ENCODE assay signal across 26 cellular contexts in genomic region chr9:136739509-136739908, GRCh38. TPM values are rescaled to one million over a fixed set of nuclear protein-coding genes. Genes with fewer than 3 reads are reported as not detected.
DNase-seq lines count a peak whose midpoint lies in the region; ATAC-seq, FAIRE-seq and TF ChIP-seq lines count a peak whose summit lies in the region.
"Had no signal": no experiment of that assay in that cellular context is flagged by ENCODE, and none has a peak within 500 bp of the region (broad histone marks: within the 10 kb centered on the region; RNA-seq: fewer than 3 reads in every experiment).

No MANE protein-coding gene starts in this region.

- POLR2A ChIA-PET in K562 (lab: Yijun Ruan, JAX): interaction anchor here (0.7 to 2.2 kb wide), 2 partner anchors 10 to 11 kb away, joined by 3 to 13 read pairs; no protein-coding TSS in a partner anchor

- no peak for TF ChIP-seq CTCF in K562 (IDR thresholded peaks at IDR 0.05 in 2 of 3, conservative IDR thresholded peaks at IDR 0.05 in 1 of 3; ENCODE audit: insufficient read depth in 2 of 3, low read depth in 1 of 3, low read length in 3 of 3)
- TF ChIP-seq CTCF in nephron progenitor cell (IDR thresholded peaks at IDR 0.05): no peak

- TF ChIP-seq POLR2A in K562 (conservative IDR thresholded peaks at IDR 0.05) (no peak), GM12892 (IDR thresholded peaks at IDR 0.05; ENCODE audit: low read depth, low read length) (no peak)

- no peak overlapping the region for H3K4me3 ChIP-seq in right cardiac atrium (ENCODE audit: low read length)
- no peak overlapping the region for H3K4me3 ChIP-seq in K562
- H3K4me3 ChIP-seq: GM12878, GM23248 had no signal

- H3K27me3 ChIP-seq in right cardiac atrium (ENCODE audit: control insufficient read depth, insufficient read depth) (no peaks in the 10 kb centered on the region), K562 (ENCODE audit: control insufficient read depth in 2 of 2, insufficient read depth in 2 of 2, low read length in 2 of 2) (peaks cover 0 to 5% of the 10 kb centered on the region in 2 experiments; a peak in 3 of 5 replicates)

- no TSS peak for BruUV-seq in K562 (replicated peaks; lab: Mats Ljungman, UMichigan)

- 0 out of 2 replicates have a peak overlapping the region, but pooled peaks have one; percentile 33 for H2AFZ ChIP-seq in K562 (ENCODE audit: low read depth, low read length)
- H2AFZ ChIP-seq: GM23248 had no signal

- no peak overlapping the region for H3K4me2 ChIP-seq in K562 (ENCODE audit: insufficient read depth, low read length)

- peaks cover 11% of the 10 kb centered on the region for H3K4me1 Mint-ChIP-seq in nephron progenitor cell
- H3K4me1 Mint-ChIP-seq: CD14-positive monocyte had no signal

- no peak for TF ChIP-seq RAD21 in K562 (CRISPR knock-in tag; conservative IDR thresholded peaks at IDR 0.05 in 1 of 2, IDR thresholded peaks at IDR 0.05 in 1 of 2)

- intact Hi-C loops in right cardiac atrium (cut with DNase I): no loop called here
- intact Hi-C loops in Right ventricle myocardium superior (cut with DNase I): no loop called here
- intact Hi-C loops in K562 (cut with micrococcal nuclease): no loop called here

- no peaks in the 10 kb centered on the region for H3K79me2 ChIP-seq in K562 (ENCODE audit: control insufficient read depth, insufficient read depth, low read length)

- DNase-seq in right cardiac atrium: peak in 2 of 3 donors; percentile 48 to 56
- no peak for DNase-seq in Right ventricle myocardium superior
- no peak for DNase-seq in K562 (ENCODE audit: extremely low read depth in 1 of 4, low spot score in 3 of 4)
- no peak for DNase-seq in nephron progenitor cell
- DNase-seq in HuH-7.5 (ENCODE audit: low spot score): no peak
- no peak for DNase-seq in NOMO-1 treated with dmso at 0.1 percent for 144 hours (lab: John Stamatoyannopoulos, UW; ENCODE audit: unreplicated experiment)
- DNase-seq in GM12892 (ENCODE audit: insufficient read length): no peak
- DNase-seq: ACHN, DMS53, DND-41, EL, GM23248, HCEC 1CT, HFFc6, IMR-90, KBM-7 had no signal

- H3K27me3 Mint-ChIP-seq in nephron progenitor cell (ENCODE audit: low read depth, poor library complexity): peaks cover 15% of the 10 kb centered on the region
- H3K27me3 Mint-ChIP-seq: CD4-positive, alpha-beta memory T cell had no signal

- TF ChIP-seq EP300 in K562 (IDR thresholded peaks at IDR 0.05; ENCODE audit: low read length): no peak

- ATAC-seq in right cardiac atrium (no peak), Right ventricle myocardium superior (ENCODE audit: poor library complexity) (no peak), K562 (no peak)
- ATAC-seq: GM12878 had no signal

- FAIRE-seq in K562 (lab: Jason Lieb, UNC) (no peak), GM12892 (lab: Jason Lieb, UNC) (no peak)
- FAIRE-seq: A204.1, GM12878, GM19239, H54 had no signal

- CTCF ChIA-PET in K562 (lab: Yijun Ruan, JAX; ENCODE audit: low intra/inter-chr PET ratio): no interaction called here

- H3K27ac ChIP-seq in right cardiac atrium (ENCODE audit: low read length) (no peak overlapping the region), K562 (ENCODE audit: extremely low read depth, low read depth, low read length) (no peak overlapping the region)
- H3K27ac ChIP-seq: GM23248, HL-60 had no signal

- H3K9me3 ChIP-seq in right cardiac atrium (ENCODE audit: control insufficient read depth, low read length) (no peaks in the 10 kb centered on the region), K562 (replicated peaks; ENCODE audit: control insufficient read depth, insufficient read depth, low read depth, low read length) (no peaks in the 10 kb centered on the region)

- WGBS in right cardiac atrium: 82% methylated on average over 23 of the region's 23 CpGs
- WGBS in K562 (ENCODE audit: insufficient coverage, low coverage, missing lambda C conversion rate): 31% methylated on average over 23 of the region's 23 CpGs

- peak overlapping the region; percentile 85 for H3K27ac Mint-ChIP-seq in nephron progenitor cell
- H3K27ac Mint-ChIP-seq: CD14-positive monocyte; CD4-positive, alpha-beta memory T cell; HFFc6 had no signal

- no peak overlapping the region for H3K4me3 Mint-ChIP-seq in nephron progenitor cell
- H3K4me3 Mint-ChIP-seq: CD4-positive, alpha-beta memory T cell; HFFc6 had no signal

- H3K36me3 ChIP-seq in K562 (ENCODE audit: control insufficient read depth, insufficient read depth, low read length): no peaks in the 10 kb centered on the region

- H3K4me1 ChIP-seq in right cardiac atrium (ENCODE audit: control insufficient read depth, insufficient read depth, low read length) (peaks cover 2% of the 10 kb centered on the region), K562 (replicated peaks in 1 of 2; ENCODE audit: control insufficient read depth in 2 of 2, insufficient read depth in 2 of 2, low read length in 2 of 2) (peaks cover 9 to 69% of the 10 kb centered on the region in 2 experiments; a peak in 4 of 5 replicates)

- no peaks in the 10 kb centered on the region for H3K36me3 Mint-ChIP-seq in nephron progenitor cell (ENCODE audit: low read depth)
- H3K36me3 Mint-ChIP-seq: CD14-positive monocyte; CD4-positive, alpha-beta memory T cell had no signal

- H3K9me3 Mint-ChIP-seq in nephron progenitor cell: peaks cover 7% of the 10 kb centered on the region
- H3K9me3 Mint-ChIP-seq: CD4-positive, alpha-beta memory T cell; HFFc6 had no signal

- H4K20me1 ChIP-seq in K562 (replicated peaks; ENCODE audit: control insufficient read depth, insufficient read depth, low read length): no peaks in the 10 kb centered on the region

- 0 out of 4 replicates have a peak overlapping the region, but pooled peaks of 1 of the 2 experiments have one; percentile 23 for H3K9ac ChIP-seq in K562 (ENCODE audit: insufficient read depth in 1 of 2, low read depth in 2 of 2, low read length in 2 of 2)
- H3K9ac ChIP-seq: GM23248 had no signal

- in situ Hi-C loops in K562 (cut with MboI): no loop called here

- no peaks in the 10 kb centered on the region for H3K9me1 ChIP-seq in K562 (ENCODE audit: control insufficient read depth, insufficient read depth, low read length)

RNA-seq across cellular contexts. Expression of gene LCN10, which starts 3.2 kb away (rescaled TPM):
- 10 to 100 TPM in 1 of 4 donors, 1 to 10 TPM in 3; 4.5 to 14.1 (median 7.7) TPM for total RNA-seq in right cardiac atrium
- 14.7 TPM for polyA plus RNA-seq in right cardiac atrium
- total RNA-seq in Right ventricle myocardium superior: 7.7 TPM
- 0.44 TPM in 1 of 2 replicates, not detected in the other for total RNA-seq in K562 (2011; cell fraction: chromatin; rRNA removed; ENCODE audit: low replicate concordance)
- 0.17 and 0.26 TPM in 2 replicates for total RNA-seq in K562 (2011; cell fraction: nucleolus; rRNA removed)
- 0.44 TPM in 1 of 2 replicates, not detected in the other for total RNA-seq in K562 (2011; cell fraction: nucleoplasm; rRNA removed)
- total RNA-seq in K562 (2014; rRNA removed): 0.12 TPM in 1 of 2 replicates, not detected in the other
- total RNA-seq in K562 (2014; rRNA removed; fragmentation: Illumina TruSeq; extraction: Trizol): not detected in 2 replicates
- 0.11 TPM in 1 of 2 replicates, not detected in the other for total RNA-seq in K562 (2015; rRNA removed; fragmentation: Illumina TruSeq; extraction: Trizol)
- 0.29 TPM in 1 of 2 replicates, not detected in the other for total RNA-seq in K562 (2021)
- polyA plus RNA-seq in K562 (2011; rRNA removed): 0.11 and 0.14 TPM in 2 replicates
- 0.35 and 0.42 TPM in 2 replicates for polyA plus RNA-seq in K562 (2011; cell fraction: cytosol; rRNA removed)
- 0.10 and 1.1 TPM in 2 replicates for polyA plus RNA-seq in K562 (2011; cell fraction: nucleus; rRNA removed)
- 0.14 TPM in 1 of 2 replicates, not detected in the other for polyA plus RNA-seq in K562 (2012)
- 0.11 and 0.21 TPM in 2 replicates for polyA plus RNA-seq in K562 (2014; fragmentation: Illumina TruSeq; extraction: Trizol)
- under 1 TPM in 1 of 2 experiments, not detected in 1; 0.10 TPM for polyA plus RNA-seq in K562 (2014; fragmentation: Nextera tagmentation; extraction: Ambion mirVana)
- polyA plus RNA-seq in K562 (2014; rRNA removed): 0.16 TPM in 1 of 2 replicates, not detected in the other
- 0.14 TPM in 1 of 2 replicates, not detected in the other for polyA minus RNA-seq in K562 (2011; rRNA and poly(A)+ RNA removed)
- not detected in 2 replicates for polyA minus RNA-seq in K562 (2011; cell fraction: cytosol; rRNA and poly(A)+ RNA removed)
- 0.40 TPM in 1 of 2 replicates, not detected in the other for polyA minus RNA-seq in K562 (2011; cell fraction: nucleus; rRNA and poly(A)+ RNA removed)
- 2.4 TPM for polyA plus RNA-seq in GM12892 (2012; ENCODE audit: missing spikeins)
- total RNA-seq: G401, GM23248, HFFc6, HT1080, IMR-90 had no signal
- polyA plus RNA-seq: BJ, CD14-positive monocyte, GM23248, IMR-90 had no signal

RNA-seq across cellular contexts. Expression of gene LCN6, which starts 8.8 kb away (rescaled TPM):
- total RNA-seq in right cardiac atrium (10 to 100 TPM in 3 of 4 donors, 1 to 10 TPM in 1; 8.3 to 22.8 (median 16.9) TPM), Right ventricle myocardium superior (13.0 TPM), K562 (2014; rRNA removed) (0.45 and 0.57 TPM in 2 replicates), K562 (2014; rRNA removed; fragmentation: Illumina TruSeq; extraction: Trizol) (0.33 TPM in 1 of 2 replicates, not detected in the other), K562 (2015; rRNA removed; fragmentation: Illumina TruSeq; extraction: Trizol) (not detected in 2 replicates), K562 (2021) (not detected in 2 replicates)
- polyA plus RNA-seq in right cardiac atrium (41.0 TPM), K562 (2011; rRNA removed) (0.42 TPM in 1 of 2 replicates, not detected in the other), K562 (2014; fragmentation: Illumina TruSeq; extraction: Trizol) (not detected in 2 replicates), K562 (2014; fragmentation: Nextera tagmentation; extraction: Ambion mirVana) (under 1 TPM in 1 of 2 experiments, not detected in 1; 0.10 TPM), K562 (2014; rRNA removed) (2.2 TPM in 1 of 2 replicates, not detected in the other)
- total RNA-seq in K562 (2011; cell fraction: chromatin; rRNA removed; ENCODE audit: low replicate concordance): 0.86 TPM in 1 of 2 replicates, not detected in the other
- total RNA-seq in K562 (2011; cell fraction: nucleolus; rRNA removed): 0.67 and 1.6 TPM in 2 replicates
- total RNA-seq in K562 (2011; cell fraction: nucleoplasm; rRNA removed): 0.81 TPM in 1 of 2 replicates, not detected in the other
- polyA plus RNA-seq in K562 (2011; cell fraction: cytosol; rRNA removed): 0.98 TPM in 1 of 2 replicates, not detected in the other
- 4.3 TPM in 1 of 2 replicates, not detected in the other for polyA plus RNA-seq in K562 (2011; cell fraction: nucleus; rRNA removed)
- polyA plus RNA-seq in K562 (2012): 0.12 TPM in 1 of 2 replicates, not detected in the other
- polyA minus RNA-seq in K562 (2011; rRNA and poly(A)+ RNA removed): not detected in 2 replicates
- polyA minus RNA-seq in K562 (2011; cell fraction: cytosol; rRNA and poly(A)+ RNA removed): not detected in 2 replicates
- not detected in 2 replicates for polyA minus RNA-seq in K562 (2011; cell fraction: nucleus; rRNA and poly(A)+ RNA removed)
- polyA plus RNA-seq in GM12892 (2012; ENCODE audit: missing spikeins): not detected
- total RNA-seq: CD4-positive, alpha-beta memory T cell; G401; GM12878; GM23248; HFFc6; HT1080; IMR-90 had no signal
- polyA plus RNA-seq: BJ; CD14-positive monocyte; CD4-positive, alpha-beta memory T cell; GM12878; GM23248; IMR-90 had no signal

RNA-seq across cellular contexts. Expression of gene LCN8, which starts 18.5 kb away (rescaled TPM):
- not detected for total RNA-seq in right cardiac atrium
- polyA plus RNA-seq in right cardiac atrium: not detected
- total RNA-seq in Right ventricle myocardium superior: not detected
- total RNA-seq in K562 (2011; cell fraction: chromatin; rRNA removed; ENCODE audit: low replicate concordance): 0.14 TPM in 1 of 2 replicates, not detected in the other
- total RNA-seq in K562 (2011; cell fraction: nucleolus; rRNA removed): not detected in 2 replicates
- not detected in 2 replicates for total RNA-seq in K562 (2011; cell fraction: nucleoplasm; rRNA removed)
- total RNA-seq in K562 (2014; rRNA removed): not detected in 2 replicates
- total RNA-seq in K562 (2014; rRNA removed; fragmentation: Illumina TruSeq; extraction: Trizol): not detected in 2 replicates
- total RNA-seq in K562 (2015; rRNA removed; fragmentation: Illumina TruSeq; extraction: Trizol): not detected in 2 replicates
- not detected in 2 replicates for total RNA-seq in K562 (2021)
- polyA plus RNA-seq in K562 (2011; rRNA removed): not detected in 2 replicates
- not detected in 2 replicates for polyA plus RNA-seq in K562 (2011; cell fraction: cytosol; rRNA removed)
- polyA plus RNA-seq in K562 (2011; cell fraction: nucleus; rRNA removed): not detected in 2 replicates
- polyA plus RNA-seq in K562 (2012): not detected in 2 replicates
- not detected in 2 replicates for polyA plus RNA-seq in K562 (2014; fragmentation: Illumina TruSeq; extraction: Trizol)
- polyA plus RNA-seq in K562 (2014; fragmentation: Nextera tagmentation; extraction: Ambion mirVana): not detected
- not detected in 2 replicates for polyA plus RNA-seq in K562 (2014; rRNA removed)
- not detected in 2 replicates for polyA minus RNA-seq in K562 (2011; rRNA and poly(A)+ RNA removed)
- not detected in 2 replicates for polyA minus RNA-seq in K562 (2011; cell fraction: cytosol; rRNA and poly(A)+ RNA removed)
- polyA minus RNA-seq in K562 (2011; cell fraction: nucleus; rRNA and poly(A)+ RNA removed): not detected in 2 replicates
- polyA plus RNA-seq in GM12892 (2012; ENCODE audit: missing spikeins): not detected
- total RNA-seq: CD4-positive, alpha-beta memory T cell; G401; GM12878; GM23248; HFFc6; HT1080; IMR-90 had no signal
- polyA plus RNA-seq: BJ, CD14-positive monocyte, GM12878, GM23248, IMR-90 had no signal

RNA-seq across cellular contexts. Expression of gene LCN15, which starts 24.8 kb away (rescaled TPM):
- total RNA-seq in right cardiac atrium (1 to 10 TPM in 2 of 4 donors, under 1 TPM in 2; 0.32 to 1.3 (median 0.87) TPM), Right ventricle myocardium superior (not detected), K562 (2014; rRNA removed) (not detected in 2 replicates), K562 (2014; rRNA removed; fragmentation: Illumina TruSeq; extraction: Trizol) (not detected in 2 replicates), K562 (2015; rRNA removed; fragmentation: Illumina TruSeq; extraction: Trizol) (not detected in 2 replicates), K562 (2021) (not detected in 2 replicates)
- polyA plus RNA-seq in right cardiac atrium (2.1 TPM), K562 (2011; rRNA removed) (0.11 TPM in 1 of 2 replicates, not detected in the other), K562 (2014; fragmentation: Illumina TruSeq; extraction: Trizol) (not detected in 2 replicates), K562 (2014; fragmentation: Nextera tagmentation; extraction: Ambion mirVana) (not detected), K562 (2014; rRNA removed) (0.13 and 0.66 TPM in 2 replicates)
- total RNA-seq in K562 (2011; cell fraction: chromatin; rRNA removed; ENCODE audit: low replicate concordance): 0.37 TPM in 1 of 2 replicates, not detected in the other
- 0.13 and 0.33 TPM in 2 replicates for total RNA-seq in K562 (2011; cell fraction: nucleolus; rRNA removed)
- total RNA-seq in K562 (2011; cell fraction: nucleoplasm; rRNA removed): 0.22 and 0.38 TPM in 2 replicates
- polyA plus RNA-seq in K562 (2011; cell fraction: cytosol; rRNA removed): 0.15 and 0.18 TPM in 2 replicates
- 0.30 and 0.37 TPM in 2 replicates for polyA plus RNA-seq in K562 (2011; cell fraction: nucleus; rRNA removed)
- 0.24 TPM in 1 of 2 replicates, not detected in the other for polyA plus RNA-seq in K562 (2012)
- polyA minus RNA-seq in K562 (2011; rRNA and poly(A)+ RNA removed): not detected in 2 replicates
- polyA minus RNA-seq in K562 (2011; cell fraction: cytosol; rRNA and poly(A)+ RNA removed): not detected in 2 replicates
- 0.11 TPM in 1 of 2 replicates, not detected in the other for polyA minus RNA-seq in K562 (2011; cell fraction: nucleus; rRNA and poly(A)+ RNA removed)
- not detected for polyA plus RNA-seq in GM12892 (2012; ENCODE audit: missing spikeins)
- total RNA-seq: CD4-positive, alpha-beta memory T cell; G401; GM12878; GM23248; HFFc6; HT1080; IMR-90 had no signal
- polyA plus RNA-seq: BJ; CD14-positive monocyte; CD4-positive, alpha-beta memory T cell; GM23248; IMR-90 had no signal

RNA-seq across cellular contexts. Expression of gene DIPK1B, which starts 27.1 kb away (rescaled TPM):
- total RNA-seq in right cardiac atrium (10 to 100 TPM; 34.2 to 40.8 (median 36.4) TPM), Right ventricle myocardium superior (15.1 TPM), K562 (2014; rRNA removed) (22.3 and 25.2 TPM in 2 replicates), K562 (2014; rRNA removed; fragmentation: Illumina TruSeq; extraction: Trizol) (2.8 TPM in 2 replicates), K562 (2015; rRNA removed; fragmentation: Illumina TruSeq; extraction: Trizol) (5.9 and 7.4 TPM in 2 replicates), K562 (2021) (20.4 TPM in 2 replicates)
- polyA plus RNA-seq in right cardiac atrium (42.7 TPM), K562 (2011; rRNA removed) (11.4 and 20.2 TPM in 2 replicates), K562 (2014; fragmentation: Illumina TruSeq; extraction: Trizol) (4.2 and 6.8 TPM in 2 replicates), K562 (2014; fragmentation: Nextera tagmentation; extraction: Ambion mirVana) (under 1 TPM; 0.08 to 0.21 TPM), K562 (2014; rRNA removed) (20.5 and 21.2 TPM in 2 replicates)
- 11.8 and 45.1 TPM in 2 replicates for total RNA-seq in K562 (2011; cell fraction: chromatin; rRNA removed; ENCODE audit: low replicate concordance)
- 39.9 and 47.9 TPM in 2 replicates for total RNA-seq in K562 (2011; cell fraction: nucleolus; rRNA removed)
- total RNA-seq in K562 (2011; cell fraction: nucleoplasm; rRNA removed): 25.8 and 26.4 TPM in 2 replicates
- polyA plus RNA-seq in K562 (2011; cell fraction: cytosol; rRNA removed): 26.7 and 64.0 TPM in 2 replicates
- polyA plus RNA-seq in K562 (2011; cell fraction: nucleus; rRNA removed): 41.8 and 57.7 TPM in 2 replicates
- polyA plus RNA-seq in K562 (2012): 9.0 and 14.4 TPM in 2 replicates
- polyA minus RNA-seq in K562 (2011; rRNA and poly(A)+ RNA removed): 3.7 and 4.5 TPM in 2 replicates
- 13.1 and 14.0 TPM in 2 replicates for polyA minus RNA-seq in K562 (2011; cell fraction: cytosol; rRNA and poly(A)+ RNA removed)
- polyA minus RNA-seq in K562 (2011; cell fraction: nucleus; rRNA and poly(A)+ RNA removed): 9.0 and 9.8 TPM in 2 replicates
- 0.36 TPM for polyA plus RNA-seq in GM12892 (2012; ENCODE audit: missing spikeins)
- total RNA-seq: CD4-positive, alpha-beta memory T cell; GM23248; HFFc6 had no signal
- polyA plus RNA-seq: CD4-positive, alpha-beta memory T cell; GM23248 had no signal

Comparison
In these comparisons a context has a peak if more than half of its experiments do, and no peak if none do; other contexts are left out.
1. DNase-seq: peak in right cardiac atrium (2 of 3); none in Right ventricle myocardium superior (single experiment), K562 (0 of 4), nephron progenitor cell (single experiment), HuH-7.5 (single experiment), NOMO-1 treated with dmso at 0.1 percent for 144 hours (single experiment) and GM12892 (single experiment).